17 cellular contexts compared by ENCODE assay signal in the genomic region with DNA sequence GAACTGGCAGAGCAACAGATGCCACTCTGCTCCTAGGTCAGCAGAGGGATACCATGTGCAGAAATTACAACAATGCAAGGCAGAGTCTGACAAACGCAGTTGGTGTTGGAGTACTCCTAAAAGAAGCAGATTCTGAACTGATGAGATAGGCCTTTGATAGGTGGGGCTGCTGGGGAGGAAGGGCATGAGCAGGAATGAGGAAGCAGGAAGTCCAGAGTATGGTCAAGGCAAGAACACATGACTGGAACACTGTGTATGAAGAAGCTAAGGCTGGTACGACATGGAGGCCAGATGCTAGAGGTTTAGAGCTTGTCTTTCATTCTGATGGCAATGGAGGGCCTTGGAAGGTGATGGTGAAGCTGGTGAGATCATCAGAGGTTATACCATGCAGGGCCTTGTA. TPM values are rescaled to one million over a fixed set of nuclear protein-coding genes. Genes with fewer than 3 reads are reported as not detected.
A peak's percentile ranks its signal among the peaks of the same experiment; 100 is the strongest.
DNase-seq lines count a peak whose midpoint lies in the region; ATAC-seq and TF ChIP-seq lines count a peak whose summit lies in the region.
"Had no signal": no experiment of that assay in that cellular context is flagged by ENCODE, and none has a peak within 500 bp of the region (broad histone marks: within the 10 kb centered on the region; RNA-seq: fewer than 3 reads in every experiment).

No MANE protein-coding gene starts in this region.

- H3K27ac ChIP-seq in DOHH2 (ENCODE audit: low read depth, low read length) (no peak overlapping the region), mammary epithelial cell (ENCODE audit: insufficient read depth, low read depth, low read length) (no peak overlapping the region), osteoblast (ENCODE audit: low read depth, low read length) (no peak overlapping the region)
- H3K27ac ChIP-seq: gastrocnemius medialis, SJSA1, VCaP had no signal

- peak overlapping the region; percentile 68 for H2AFZ ChIP-seq in mammary epithelial cell (ENCODE audit: low read depth, low read length)
- no peak overlapping the region for H2AFZ ChIP-seq in osteoblast (ENCODE audit: low read length)

- no peak overlapping the region for H3K4me3 Mint-ChIP-seq in T-cell

- H3K4me1 ChIP-seq in DOHH2 (ENCODE audit: control insufficient read depth, low read length) (peaks cover 22% of the 10 kb centered on the region), mammary epithelial cell (ENCODE audit: insufficient read depth, low read length) (no peaks in the 10 kb centered on the region), osteoblast (ENCODE audit: insufficient read depth, low read length) (peaks cover 3% of the 10 kb centered on the region)
- H3K4me1 ChIP-seq: HAP-1, SJSA1 had no signal

- POLR2A ChIA-PET in T-cell (lab: Charles Lee) = interaction anchor here in 1 of 2 donors (0.6 kb wide), 1 partner anchor 37 kb away, joined by 3 read pairs; no protein-coding TSS in a partner anchor

- H3K4me2 ChIP-seq in DOHH2 (ENCODE audit: low read length) (peak overlapping the region; percentile 23), mammary epithelial cell (ENCODE audit: insufficient read depth, low read depth, low read length) (no peak overlapping the region), osteoblast (ENCODE audit: insufficient read depth, low read length) (no peak overlapping the region)

- peaks cover 3% of the 10 kb centered on the region; the same call in 1 of the 2 replicates for H3F3A ChIP-seq in DOHH2 (ENCODE audit: control insufficient read depth, insufficient read depth)

- H3K4me3 ChIP-seq in DOHH2 (ENCODE audit: low read length) (no peak overlapping the region), mammary epithelial cell (replicated peaks in 1 of 3; ENCODE audit: insufficient read depth in 1 of 3, low read depth in 2 of 3, low read length in 3 of 3) (no peak overlapping the region), osteoblast (ENCODE audit: insufficient read depth, low read length) (no peak overlapping the region)
- H3K4me3 ChIP-seq: gastrocnemius medialis, HAP-1, SJSA1 had no signal

- H3K9ac ChIP-seq in mammary epithelial cell (ENCODE audit: insufficient read depth, low read length) = no peak overlapping the region

- H3K79me2 ChIP-seq in DOHH2 (ENCODE audit: control insufficient read depth, low read length) = no peaks in the 10 kb centered on the region
- no peaks in the 10 kb centered on the region for H3K79me2 ChIP-seq in mammary epithelial cell (ENCODE audit: insufficient read depth, low read length)
- no peaks in the 10 kb centered on the region for H3K79me2 ChIP-seq in osteoblast (ENCODE audit: insufficient read depth, low read length)

- ATAC-seq in GM21786 (IDR thresholded peaks at IDR 0.05; ENCODE audit: unreplicated experiment) (no peak), T-cell (replicated peaks in 1 of 4) (no peak), GM21367 (IDR thresholded peaks at IDR 0.05; ENCODE audit: unreplicated experiment) (no peak)
- ATAC-seq: gastrocnemius medialis; stimulated activated naive CD8-positive, alpha-beta T cell treated with anti-CD3 and anti-CD28 coated beads, Interleukin-15, Interleukin-2, amounts not matched to agents 100 U/mL and 50 U/mL, for 24 hours had no signal

- intact Hi-C loops in mammary epithelial cell (cut with micrococcal nuclease) = no loop called here

- H3K27me3 Mint-ChIP-seq in T-cell = no peaks in the 10 kb centered on the region

- peak; percentile 28 to 43 for DNase-seq in NOMO-1 (lab: John Stamatoyannopoulos, UW; ENCODE audit: unreplicated experiment in 2 of 2)
- no peak for DNase-seq in mammary epithelial cell
- peak; percentile 5 for DNase-seq in osteoblast (ENCODE audit: insufficient read length, low spot score, missing footprints)
- DNase-seq in activated effector memory CD4-positive, alpha-beta T cell treated with anti-CD3 and anti-CD28 coated beads, Interleukin-2, amount 50 U/mL, for 16 hours = no peak
- no peak for DNase-seq in T-cell
- DNase-seq: activated naive CD4-positive, alpha-beta T cell treated with Interleukin-2 at 50 U/mL for 16 hours; effector CD4-positive, alpha-beta T cell; gastrocnemius medialis; NCI-H2081 treated with DMSO at 0.1 percent for 48 hours; stimulated activated CD4-positive, alpha-beta T cell treated with anti-CD3 and anti-CD28 coated beads, Interleukin-4, amount 100 ng/mL, for 4 hours; stimulated activated naive CD8-positive, alpha-beta T cell treated with anti-CD3 and anti-CD28 coated beads, Interleukin-15, Interleukin-2, amounts not matched to agents 100 U/mL and 50 U/mL, for 24 hours had no signal

- 100% methylated on average over 2 of the region's 2 CpGs for WGBS in mammary epithelial cell (ENCODE audit: low coverage, missing lambda C conversion rate)

- in situ Hi-C loops in mammary epithelial cell (cut with MboI; ENCODE audit: low sequenced_read_pairs in 2 of 2) = no loop called here

- H3K27me3 ChIP-seq in DOHH2 (ENCODE audit: control insufficient read depth, low read length) (no peaks in the 10 kb centered on the region), mammary epithelial cell (ENCODE audit: insufficient read depth, low read length) (no peaks in the 10 kb centered on the region), osteoblast (ENCODE audit: insufficient read depth, low read length) (no peaks in the 10 kb centered on the region)
- H3K27me3 ChIP-seq: gastrocnemius medialis, SJSA1 had no signal

- H3K27ac Mint-ChIP-seq in T-cell = no peak overlapping the region

- H3K9me2 ChIP-seq in DOHH2 (replicated peaks; ENCODE audit: control insufficient read depth, low read length) = no peaks in the 10 kb centered on the region

- no peak for TF ChIP-seq CTCF in DOHH2 (IDR thresholded peaks at IDR 0.05; ENCODE audit: low read depth, low read length, poor library complexity, severe bottlenecking)
- no peak for TF ChIP-seq CTCF in mammary epithelial cell (conservative IDR thresholded peaks at IDR 0.05 in 1 of 2, IDR thresholded peaks at IDR 0.05 in 1 of 2; ENCODE audit: extremely low read depth in 1 of 2, insufficient read depth in 1 of 2, low read depth in 1 of 2, low read length in 2 of 2)
- TF ChIP-seq CTCF in osteoblast (IDR thresholded peaks at IDR 0.05; ENCODE audit: extremely low read depth, low read depth, low read length) = no peak

- H3K4me1 Mint-ChIP-seq in T-cell = no peaks in the 10 kb centered on the region

- H3K36me3 ChIP-seq in DOHH2 (ENCODE audit: control insufficient read depth, low read length) (no peaks in the 10 kb centered on the region), mammary epithelial cell (ENCODE audit: insufficient read depth, low read length) (no peaks in the 10 kb centered on the region), osteoblast (ENCODE audit: insufficient read depth, low read length) (no peaks in the 10 kb centered on the region)
- H3K36me3 ChIP-seq: gastrocnemius medialis, HAP-1, SJSA1 had no signal

- H3K9me3 ChIP-seq in DOHH2 (ENCODE audit: control insufficient read depth, insufficient read depth, low read length) (no peaks in the 10 kb centered on the region), mammary epithelial cell (replicated peaks; ENCODE audit: insufficient read depth, low read length) (no peaks in the 10 kb centered on the region), osteoblast (ENCODE audit: low read depth, low read length) (no peaks in the 10 kb centered on the region)
- H3K9me3 ChIP-seq: gastrocnemius medialis, HAP-1, SJSA1 had no signal

- H3K9me3 Mint-ChIP-seq in T-cell = no peaks in the 10 kb centered on the region

- no TSS peak for BruUV-seq in mammary epithelial cell (replicated peaks; lab: Mats Ljungman, UMichigan)

- no peaks in the 10 kb centered on the region for H4K20me1 ChIP-seq in DOHH2 (ENCODE audit: control insufficient read depth, insufficient read depth, low read depth, low read length)
- H4K20me1 ChIP-seq in mammary epithelial cell (ENCODE audit: insufficient read depth, low read length) = no peaks in the 10 kb centered on the region
- H4K20me1 ChIP-seq in osteoblast (ENCODE audit: insufficient read depth, low read length) = no peaks in the 10 kb centered on the region

- CTCF ChIA-PET in mammary epithelial cell (lab: Charles Lee; ENCODE audit: low non-redundant PET) (interaction anchor here (0.6 kb wide), 1 partner anchor 24 kb away, joined by 3 read pairs; no protein-coding TSS in a partner anchor), T-cell (lab: Charles Lee) (no interaction called here)

- no peaks in the 10 kb centered on the region for H3K36me3 Mint-ChIP-seq in T-cell

- dilution Hi-C loops in mammary epithelial cell (cut with HindIII; ENCODE audit: low sequenced_read_pairs) = loop anchor here (10.0 kb wide), 1 partner anchor 98 kb away; no protein-coding TSS in a partner anchor

RNA-seq across cellular contexts. Expression of gene THRAP3, which starts 11.5 kb away (rescaled TPM):
- total RNA-seq in mammary epithelial cell = 100 to 1,000 TPM; 106 to 128 TPM
- 53.2 TPM for polyA plus RNA-seq in mammary epithelial cell
- 71.6 TPM for polyA minus RNA-seq in mammary epithelial cell
- 127 and 137 TPM in 2 replicates for total RNA-seq in osteoblast
- 100 to 1,000 TPM in 3 of 5 donors, 10 to 100 TPM in 2; 75.2 to 111 (median 101) TPM for total RNA-seq in T-cell

RNA-seq across cellular contexts. Expression of gene MAP7D1, which starts 56.8 kb away (rescaled TPM):
- 100 to 1,000 TPM in 1 of 2 donors, 10 to 100 TPM in 1; 99.4 to 331 TPM for total RNA-seq in mammary epithelial cell
- 129 TPM for polyA plus RNA-seq in mammary epithelial cell
- 116 TPM for polyA minus RNA-seq in mammary epithelial cell
- 106 and 132 TPM in 2 replicates for total RNA-seq in osteoblast
- total RNA-seq in T-cell = 100 to 1,000 TPM; 157 to 295 (median 263) TPM

Comparison
In these comparisons a context has a peak if more than half of its experiments do, and no peak if none do; other contexts are left out.
1. DNase-seq: peak in NOMO-1 (2 of 2) and osteoblast (single experiment); none in mammary epithelial cell (single experiment), activated effector memory CD4-positive, alpha-beta T cell treated with anti-CD3 and anti-CD28 coated beads, Interleukin-2, amount 50 U/mL, for 16 hours (single experiment) and T-cell (0 of 34).